ENCODE assay signal across 8 cellular contexts in genomic region chr5:172713113-172713808, GRCh38. TPM values are rescaled to one million over a fixed set of nuclear protein-coding genes. Genes with fewer than 3 reads are reported as not detected.
DNase-seq lines count a peak whose midpoint lies in the region; ATAC-seq and TF ChIP-seq lines count a peak whose summit lies in the region.

No MANE protein-coding gene starts in this region.

- no peak overlapping the region for H3K23ac ChIP-seq in IMR-90 (ENCODE audit: low read depth, low read length)

- H2BK15ac ChIP-seq in IMR-90 (ENCODE audit: low read depth, low read length), result peak overlapping the region; percentile 82; the same call in 2 of the 3 replicates

- peaks cover 5% of the 10 kb centered on the region; the same call in 1 of the 2 replicates for H3K9me1 ChIP-seq in IMR-90 (ENCODE audit: insufficient read depth, low read length)

- peak overlapping the region; percentile 51 to 67 for H4K8ac ChIP-seq in IMR-90 (ENCODE audit: low read depth in 2 of 2, low read length in 2 of 2)

- TF ChIP-seq RAD21 in IMR-90 (IDR thresholded peaks at IDR 0.05; ENCODE audit: low read length), result peak; percentile 93

- H2BK5ac ChIP-seq in IMR-90 (ENCODE audit: low read depth, low read length, poor library complexity, severe bottlenecking), result no peak overlapping the region

- POLR2A ChIA-PET in IMR-90 (lab: Charles Lee; ENCODE audit: unreplicated experiment), result no interaction called here

- H3K27ac ChIP-seq in IMR-90 (ENCODE audit: insufficient read depth, low read length) (no peak overlapping the region; the same call in 1 of the 2 replicates), lower lobe of right lung (peak overlapping the region; percentile 87)

- H3K36me3 ChIP-seq in IMR-90 (ENCODE audit: control insufficient read depth, insufficient read depth, low read length) (no peaks in the 10 kb centered on the region), lower lobe of right lung (no peaks in the 10 kb centered on the region)

- H2AFZ ChIP-seq in IMR-90 (replicated peaks; ENCODE audit: low read length, poor library complexity), result peak overlapping the region; percentile 91

- intact Hi-C loops in IMR-90 (cut with micrococcal nuclease) (loop anchor here (1.0 to 10.0 kb wide), 4 partner anchors 122 to 344 kb away; partner anchors contain the start of genes CREBRF and ERGIC1), lower lobe of right lung (cut with DNase I) (loop anchor here (5.0 kb wide), 1 partner anchor 224 kb away; no protein-coding TSS in a partner anchor)

- H3K56ac ChIP-seq in IMR-90 (ENCODE audit: extremely low read depth, insufficient read depth, low read length), result no peak overlapping the region

- H2BK120ac ChIP-seq in IMR-90 (ENCODE audit: low read depth, low read length), result peak overlapping the region; percentile 79

- peaks cover 0 to 5% of the 10 kb centered on the region in 2 experiments; a peak in 2 of 4 replicates for H3K79me1 ChIP-seq in IMR-90 (ENCODE audit: low read depth in 1 of 2, low read length in 2 of 2)

- H3K4me3 ChIP-seq in IMR-90 (ENCODE audit: insufficient read depth, low read depth, low read length), result no peak overlapping the region
- no peak overlapping the region for H3K4me3 ChIP-seq in cardiac fibroblast (replicated peaks in 1 of 2; ENCODE audit: low read depth in 2 of 2, low read length in 2 of 2)
- no peak overlapping the region for H3K4me3 ChIP-seq in lower lobe of right lung

- H4K20me1 ChIP-seq in IMR-90 (ENCODE audit: insufficient read depth, low read length), result no peaks in the 10 kb centered on the region

- H3K9ac ChIP-seq in IMR-90 (ENCODE audit: low read depth, low read length), result no peak overlapping the region

- H3K18ac ChIP-seq in IMR-90 (ENCODE audit: low read depth, low read length), result no peak overlapping the region

- no TSS peak for BruUV-seq in IMR-90 (replicated peaks; lab: Mats Ljungman, UMichigan)

- peak overlapping the region; percentile 71 for H3K4ac ChIP-seq in IMR-90 (ENCODE audit: low read depth, low read length)

- peak overlapping the region; percentile 78 for H4K91ac ChIP-seq in IMR-90 (ENCODE audit: insufficient read depth, low read depth, low read length)

- dilution Hi-C loops in IMR-90 (cut with HindIII; ENCODE audit: low sequenced_read_pairs, unreplicated experiment), result no loop called here

- ATAC-seq in IMR-90 (ENCODE audit: low read depth) (peak; percentile 54), lower lobe of right lung (peak; percentile 30 to 51), GM21367 (IDR thresholded peaks at IDR 0.05; ENCODE audit: unreplicated experiment) (no peak)
- peak; percentile 48 to 64 for ATAC-seq in activated CD4-positive, CD25-positive, alpha-beta regulatory T cell treated with anti-CD3 and anti-CD28 coated beads, Interleukin-2, amount 50 U/mL, for 24 hours

- no peak overlapping the region for H4K5ac ChIP-seq in IMR-90 (ENCODE audit: low read depth, low read length)

- in situ Hi-C loops in IMR-90 (cut with MboI; ENCODE audit: low sequenced_read_pairs), result loop anchor here (25.0 kb wide), 1 partner anchor 874 kb away; no protein-coding TSS in a partner anchor

- TF ChIP-seq CTCF in IMR-90 (conservative IDR thresholded peaks at IDR 0.05; ENCODE audit: low read depth, low read length) (peak; percentile 86), cardiac fibroblast (IDR thresholded peaks at IDR 0.05; ENCODE audit: low read depth, low read length) (peak; percentile 86), lower lobe of right lung (IDR thresholded peaks at IDR 0.05) (peak; percentile 95)

- TF ChIP-seq POLR2A in IMR-90 (IDR thresholded peaks at IDR 0.05; ENCODE audit: low read depth, low read length), result 0 out of 2 replicates have a peak, but pooled peaks have one; percentile 25

- peak overlapping the region; percentile 28; the same call in 1 of the 2 replicates for H3K4me2 ChIP-seq in IMR-90 (ENCODE audit: low read depth, low read length)

- peaks cover 6% of the 10 kb centered on the region for H3K4me1 ChIP-seq in IMR-90 (ENCODE audit: control insufficient read depth, insufficient read depth, low read length)
- peaks cover 53% of the 10 kb centered on the region for H3K4me1 ChIP-seq in lower lobe of right lung

- H3K9me3 ChIP-seq in IMR-90 (ENCODE audit: control insufficient read depth, insufficient read depth, low read length), result no peaks in the 10 kb centered on the region
- no peaks in the 10 kb centered on the region for H3K9me3 ChIP-seq in lower lobe of right lung

- no peaks in the 10 kb centered on the region for H3K27me3 ChIP-seq in IMR-90 (ENCODE audit: control insufficient read depth, insufficient read depth, low read length)
- no peaks in the 10 kb centered on the region for H3K27me3 ChIP-seq in lower lobe of right lung (ENCODE audit: low read depth)

- peak; percentile 86 for DNase-seq in DMS53 (lab: John Stamatoyannopoulos, UW)
- no peak for DNase-seq in IMR-90
- DNase-seq in cardiac fibroblast (ENCODE audit: low read depth in 2 of 2), result peak; percentile 39 to 46
- peak; percentile 76 for DNase-seq in lower lobe of right lung
- peak; percentile 52 to 63 for DNase-seq in stimulated activated CD8-positive, alpha-beta memory T cell treated with anti-CD3 and anti-CD28 coated beads, Interleukin-2, amount 100 ng/mL, for 1 hour (ENCODE audit: low read depth in 2 of 2)
- no peak for DNase-seq in NCI-H1105 treated with DMSO at 0.1 percent for 48 hours (lab: John Stamatoyannopoulos, UW)

- CTCF ChIA-PET in IMR-90 (lab: Yijun Ruan, JAX), result interaction anchor here (0.6 to 1.1 kb wide), 4 partner anchors 207 to 266 kb away, joined by 3 to 4 read pairs (median 4); no protein-coding TSS in a partner anchor

- H2AK9ac ChIP-seq in IMR-90 (replicated peaks; ENCODE audit: low read depth, low read length, poor library complexity), result peak overlapping the region; percentile 47

- H2AK5ac ChIP-seq in IMR-90 (ENCODE audit: low read depth, low read length), result peak overlapping the region; percentile 96

- H3K14ac ChIP-seq in IMR-90 (replicated peaks; ENCODE audit: low read depth, low read length), result no peak overlapping the region

- 0% methylated on average over 1 of the region's 15 CpGs; no CpG with 5 or more reads in 1 of the 2 experiments for WGBS in IMR-90 (ENCODE audit: extremely low coverage in 2 of 2, insufficient read length in 1 of 2), 2 experiments

- H2BK20ac ChIP-seq in IMR-90 (ENCODE audit: low read depth, low read length), result peak overlapping the region; percentile 77

TF ChIP-seq in IMR-90, 13 proteins besides CTCF, POLR2A, EP300 and RAD21:
- TF ChIP-seq RCOR1 (IDR thresholded peaks at IDR 0.05; ENCODE audit: insufficient replicate concordance, low read length) (no peak), RFX5 (IDR thresholded peaks at IDR 0.05; ENCODE audit: low read depth, low read length) (no peak), MAFK (IDR thresholded peaks at IDR 0.05; ENCODE audit: low read depth, low read length) (no peak), SMC3 (IDR thresholded peaks at IDR 0.05; ENCODE audit: low read depth, low read length) (peak; percentile 79), USF2 (IDR thresholded peaks at IDR 0.05; ENCODE audit: low read depth, low read length) (no peak), MAZ (IDR thresholded peaks at IDR 0.05; ENCODE audit: borderline replicate concordance, low read depth, low read length) (peak; percentile 31; the same call in 1 of the 2 replicates)

RNA-seq across cellular contexts. Expression of gene DUSP1, which starts 57.7 kb away (rescaled TPM):
- 304 and 320 TPM in 2 replicates for total RNA-seq in IMR-90 (2012; rRNA removed)
- polyA plus RNA-seq in IMR-90 (2012; rRNA removed), result 467 and 674 TPM in 2 replicates
- polyA plus RNA-seq in IMR-90 (2012; cell fraction: cytosol; rRNA removed), result 405 and 1,457 TPM in 2 replicates
- polyA plus RNA-seq in IMR-90 (2012; cell fraction: nucleus; rRNA removed; ENCODE audit: low replicate concordance), result 1,904 and 1,990 TPM in 2 replicates
- total RNA-seq in lower lobe of right lung, result 367 TPM

Comparison
In these comparisons a context has a peak if more than half of its experiments do, and no peak if none do; other contexts are left out.
1. DNase-seq: peak in DMS53 (single experiment), cardiac fibroblast (2 of 2), lower lobe of right lung (single experiment) and stimulated activated CD8-positive, alpha-beta memory T cell treated with anti-CD3 and anti-CD28 coated beads, Interleukin-2, amount 100 ng/mL, for 1 hour (2 of 2); none in IMR-90 (single experiment) and NCI-H1105 treated with DMSO at 0.1 percent for 48 hours (single experiment).
2. Peak in every context shown above with its lines, with median percentiles within 50 percentile points of each other: CTCF ChIP-seq.